In the genomic region with DNA sequence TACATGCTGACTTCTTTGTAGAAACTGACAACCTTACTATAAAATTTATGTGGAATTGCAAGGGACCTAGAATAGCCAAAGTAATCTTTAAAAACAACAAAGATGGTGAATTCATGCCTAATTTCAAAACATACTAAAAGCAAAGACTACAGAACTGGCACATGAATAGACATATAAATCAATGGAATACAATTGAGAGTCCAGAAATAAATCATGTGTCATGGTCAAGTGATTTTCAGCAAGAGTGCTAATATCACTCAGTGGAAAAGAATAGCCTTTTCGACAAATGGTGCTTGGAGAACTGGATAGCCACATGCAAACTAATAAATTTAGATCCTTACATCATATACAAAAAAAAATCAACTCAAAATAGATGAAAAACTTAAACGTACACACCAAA, we compare ENCODE assay signal across 25 cellular contexts. TPM values are rescaled to one million over a fixed set of nuclear protein-coding genes. Genes with fewer than 3 reads are reported as not detected.
"Had no signal": no experiment of that assay in that cellular context is flagged by ENCODE, and none has a peak within 500 bp of the region (broad histone marks: within the 10 kb centered on the region; RNA-seq: fewer than 3 reads in every experiment).

No MANE protein-coding gene starts in this region.

- H3K27ac ChIP-seq: foreskin keratinocyte, left ventricle myocardium inferior, tibial nerve had no signal

- H3K27me3 ChIP-seq: foreskin keratinocyte, hepatocyte, tibial nerve had no signal

- ATAC-seq: activated CD4-positive, alpha-beta T cell treated with anti-CD3 and anti-CD28 coated beads for 36 hours; activated T-cell treated with anti-CD3 and anti-CD28 coated beads, Interleukin-2, amount 50 U/mL, for 4 hours; foreskin keratinocyte; sciatic nerve had no signal

- H3K4me1 ChIP-seq: foreskin keratinocyte, tibial nerve had no signal

- DNase-seq: activated B cell treated with CpG ODN at 0.5 μM for 24 hours; activated CD4-positive, alpha-beta T cell treated with anti-CD3 and anti-CD28 coated beads for 36 hours; activated CD4-positive, alpha-beta T cell treated with anti-CD3 and anti-CD28 coated beads, Interleukin-2, amount 50 U/mL, for 4 hours; activated CD8-positive, alpha-beta memory T cell treated with anti-CD3 and anti-CD28 coated beads, Interleukin-2, amount 50 U/mL, for 48 hours; activated naive CD4-positive, alpha-beta T cell treated with Interleukin-2 at 50 U/mL for 16 hours; activated naive CD8-positive, alpha-beta T cell treated with anti-CD3 and anti-CD28 coated beads for 36 hours; activated T-cell treated with anti-CD3 and anti-CD28 coated beads, Interleukin-2, amount 50 U/mL, for 4 hours; amniotic stem cell; cerebellar nuclear complex; cortex of kidney; erythroblast; foreskin keratinocyte; glutamatergic neuron; immature natural killer cell; left ventricle myocardium inferior; mammary epithelial cell; midbrain; occipital lobe; stimulated activated CD4-positive, alpha-beta T cell treated with anti-CD3 and anti-CD28 coated beads, Interleukin-2, amount 100 ng/mL, for 48 hours; stimulated activated naive CD4-positive, alpha-beta T cell treated with Interleukin-2 at 50 U/mL for 16 hours; substantia nigra; T1000 had no signal

- H3K4me3 ChIP-seq: hepatocyte, left ventricle myocardium inferior, tibial nerve had no signal

RNA-seq across cellular contexts. Expression of a gene that starts 8.7 kb away (rescaled TPM):
- polyA plus RNA-seq: hepatocyte had no signal
